ENCODE assay signal across 8 cellular contexts in genomic region chr2:64654993-64655666, GRCh38. TPM values are rescaled to one million over a fixed set of nuclear protein-coding genes. Genes with fewer than 3 reads are reported as not detected.
DNase-seq lines count a peak whose midpoint lies in the region; ATAC-seq, FAIRE-seq and TF ChIP-seq lines count a peak whose summit lies in the region.

No MANE protein-coding gene starts in this region.

- peak; percentile 11 for TF ChIP-seq CTCF in HFF-Myc (IDR thresholded peaks at IDR 0.05; ENCODE audit: low read depth, low read length, missing control alignments)
- no peak for TF ChIP-seq CTCF in WI38 (IDR thresholded peaks at IDR 0.05; ENCODE audit: low read depth, low read length)
- peak; percentile 43 for TF ChIP-seq CTCF in fibroblast of pulmonary artery (IDR thresholded peaks at IDR 0.05; ENCODE audit: low read length, missing control alignments)
- TF ChIP-seq CTCF in spleen (IDR thresholded peaks at IDR 0.05 in 8 of 11, conservative IDR thresholded peaks at IDR 0.05 in 3 of 11): peak in 6 of 11 experiments; percentile 6 to 41 (median 14)

- no peak for FAIRE-seq in HTR-8/SVneo (lab: Jason Lieb, UNC)

- intact Hi-C loops in spleen (cut with DNase I; ENCODE audit: low total_unique reads): loop anchor here (5.0 kb wide), 1 partner anchor 97 kb away; no protein-coding TSS in a partner anchor

- H3K36me3 ChIP-seq in spleen: no peaks in the 10 kb centered on the region

- no peaks in the 10 kb centered on the region for H3K27me3 ChIP-seq in spleen (replicated peaks in 1 of 7)

- H3K27ac ChIP-seq in spleen: peak overlapping the region; percentile 99 to 100 (median 100)

- WGBS in spleen, 5 donors: 29 to 46% (median 34%) methylated on average over 7 of the region's 7 CpGs

- peak overlapping the region; percentile 73 for H3K4me3 ChIP-seq in HFF-Myc (replicated peaks; ENCODE audit: low read depth, low read length)
- peak overlapping the region; percentile 77 for H3K4me3 ChIP-seq in WI38 (ENCODE audit: low read depth, low read length)
- peak overlapping the region; percentile 71 for H3K4me3 ChIP-seq in fibroblast of pulmonary artery (replicated peaks; ENCODE audit: low read depth, low read length)
- H3K4me3 ChIP-seq in spleen: peak overlapping the region in 7 of 8 donors; percentile 41 to 91 (median 69)

- DNase-seq in COLO668 (lab: John Stamatoyannopoulos, UW; ENCODE audit: unreplicated experiment): peak; percentile 12
- DNase-seq in HFF-Myc (ENCODE audit: extremely low read depth, low read depth): no peak
- DNase-seq in fibroblast of pulmonary artery (ENCODE audit: low read depth): peak; percentile 38
- DNase-seq in spleen: no peak
- DNase-seq in HTR-8/SVneo (ENCODE audit: insufficient read length, low spot score): no peak
- DNase-seq in NCI-H446 treated with DMSO at 0.1 percent for 48 hours (lab: John Stamatoyannopoulos, UW): no peak

- TF ChIP-seq POLR2A in spleen (IDR thresholded peaks at IDR 0.05): no peak

- H3K4me1 ChIP-seq in spleen: peaks cover 37 to 87% (median 68%) of the 10 kb centered on the region in 6 donors

- ATAC-seq in HG03565 (IDR thresholded peaks at IDR 0.05; ENCODE audit: unreplicated experiment): no peak

- no peaks in the 10 kb centered on the region for H3K9me3 ChIP-seq in spleen

RNA-seq across cellular contexts. Expression of gene SERTAD2, which starts 1.4 kb away (rescaled TPM):
- 10 to 100 TPM; 31.2 to 61.4 (median 43.3) TPM for total RNA-seq in spleen
- polyA plus RNA-seq in spleen: 10 to 100 TPM; 10.4 to 16.9 (median 13.6) TPM

Comparison
In these comparisons a context has a peak if more than half of its experiments do, and no peak if none do; other contexts are left out.
1. DNase-seq: peak in COLO668 (single experiment) and fibroblast of pulmonary artery (single experiment); none in HFF-Myc (single experiment), spleen (single experiment), HTR-8/SVneo (single experiment) and NCI-H446 treated with DMSO at 0.1 percent for 48 hours (single experiment).
2. Peak in every context shown above with its lines, with median percentiles within 50 percentile points of each other: H3K4me3 ChIP-seq.